Comparison of ENCODE assay signal across 31 cellular contexts in the genomic region with DNA sequence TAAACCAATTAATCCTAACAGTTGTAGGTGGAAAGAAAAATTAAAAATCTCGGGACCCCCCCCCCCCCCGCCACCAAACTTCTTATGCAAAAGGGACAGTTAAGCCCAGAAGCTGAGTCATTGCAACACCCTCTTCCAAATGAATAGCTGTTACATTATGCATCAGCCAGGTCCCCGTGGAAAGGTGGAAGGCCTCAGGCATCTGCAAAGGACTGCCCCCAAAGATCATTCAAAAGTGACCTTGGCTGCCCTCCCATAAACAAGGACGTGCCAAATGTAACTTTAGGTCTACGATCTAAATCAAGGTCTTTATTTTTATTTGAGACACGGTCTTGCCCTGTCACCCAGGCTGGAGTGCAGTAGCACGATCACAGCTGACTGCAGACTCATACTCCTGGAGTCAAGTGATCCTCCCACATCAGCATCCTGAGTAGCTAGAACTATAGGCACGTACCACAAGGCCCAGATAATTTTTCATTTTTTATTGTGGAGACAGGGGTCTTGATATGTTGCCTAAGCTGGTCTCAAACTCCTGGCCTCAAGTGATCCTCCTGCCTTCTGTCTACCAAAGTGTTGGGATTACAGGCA. TPM values are rescaled to one million over a fixed set of nuclear protein-coding genes. Genes with fewer than 3 reads are reported as not detected.
"Had no signal": no experiment of that assay in that cellular context is flagged by ENCODE, and none has a peak within 500 bp of the region (broad histone marks: within the 10 kb centered on the region; RNA-seq: fewer than 3 reads in every experiment).

No MANE protein-coding gene starts in this region.

- H3K27me3 ChIP-seq: brain microvascular endothelial cell, ovary had no signal

- ATAC-seq: esophagus mucosa; left ventricle myocardium superior; stimulated activated naive B cell treated with anti-CD40 and anti-IgM and Interleukin-4, amounts not matched to agents 10 μg/mL and 1 μg/mL and 100 μg/mL, for 72 hours; upper lobe of right lung had no signal

- H3K27ac ChIP-seq: brain microvascular endothelial cell, neutrophil, ovary, sigmoid colon, stomach, tibial artery, upper lobe of right lung had no signal

- H3K4me3 Mint-ChIP-seq: activated CD4-positive, alpha-beta memory T cell treated with anti-CD3 and anti-CD28 coated beads, Interleukin-2, amount 10 ng/mL, durations not matched to agents 7 days and 5 days; activated CD4-positive, alpha-beta T cell treated with anti-CD3 and anti-CD28 coated beads, Interleukin-2, amount 10 ng/mL, durations not matched to agents 7 days and 5 days; activated naive CD4-positive, alpha-beta T cell treated with anti-CD3 and anti-CD28 coated beads, Interleukin-2, amount 10 ng/mL, durations not matched to agents 7 days and 5 days; activated naive CD8-positive, alpha-beta T cell treated with anti-CD3 and anti-CD28 coated beads, Interleukin-2, amount 10 ng/mL, durations not matched to agents 7 days and 5 days; activated T-cell treated with anti-CD3 and anti-CD28 coated beads, Interleukin-2, amount 50 U/mL, for 24 hours; mesothelial cell of epicardium; naive B cell; nephron progenitor cell; stimulated activated naive B cell treated with anti-CD40 and anti-IgM and Interleukin-4, amounts not matched to agents 10 μg/mL and 1 μg/mL and 100 μg/mL, for 72 hours had no signal

- H3K9me3 ChIP-seq: neutrophil, ovary, sigmoid colon, stomach, tibial artery, upper lobe of right lung had no signal

- H3K9me3 Mint-ChIP-seq: activated CD4-positive, alpha-beta memory T cell treated with anti-CD3 and anti-CD28 coated beads, Interleukin-2, amount 10 ng/mL, durations not matched to agents 7 days and 5 days; activated CD4-positive, alpha-beta T cell treated with anti-CD3 and anti-CD28 coated beads, Interleukin-2, amount 10 ng/mL, durations not matched to agents 7 days and 5 days; activated naive CD4-positive, alpha-beta T cell treated with anti-CD3 and anti-CD28 coated beads, Interleukin-2, amount 10 ng/mL, durations not matched to agents 7 days and 5 days; activated naive CD8-positive, alpha-beta T cell treated with anti-CD3 and anti-CD28 coated beads, Interleukin-2, amount 10 ng/mL, durations not matched to agents 7 days and 5 days; activated T-cell treated with anti-CD3 and anti-CD28 coated beads, Interleukin-2, amount 50 U/mL, for 24 hours; mesothelial cell of epicardium; naive B cell; nephron progenitor cell had no signal

- H3K4me1 Mint-ChIP-seq: activated CD4-positive, alpha-beta memory T cell treated with anti-CD3 and anti-CD28 coated beads, Interleukin-2, amount 10 ng/mL, durations not matched to agents 7 days and 5 days; activated CD4-positive, alpha-beta T cell treated with anti-CD3 and anti-CD28 coated beads, Interleukin-2, amount 10 ng/mL, durations not matched to agents 7 days and 5 days; activated naive CD4-positive, alpha-beta T cell treated with anti-CD3 and anti-CD28 coated beads, Interleukin-2, amount 10 ng/mL, durations not matched to agents 7 days and 5 days; activated naive CD8-positive, alpha-beta T cell treated with anti-CD3 and anti-CD28 coated beads, Interleukin-2, amount 10 ng/mL, durations not matched to agents 7 days and 5 days had no signal

- H3K27ac Mint-ChIP-seq: activated CD4-positive, alpha-beta memory T cell treated with anti-CD3 and anti-CD28 coated beads, Interleukin-2, amount 10 ng/mL, durations not matched to agents 7 days and 5 days; activated CD4-positive, alpha-beta T cell treated with anti-CD3 and anti-CD28 coated beads, Interleukin-2, amount 10 ng/mL, durations not matched to agents 7 days and 5 days; activated naive CD4-positive, alpha-beta T cell treated with anti-CD3 and anti-CD28 coated beads, Interleukin-2, amount 10 ng/mL, durations not matched to agents 7 days and 5 days; activated naive CD8-positive, alpha-beta T cell treated with anti-CD3 and anti-CD28 coated beads, Interleukin-2, amount 10 ng/mL, durations not matched to agents 7 days and 5 days; activated T-cell treated with anti-CD3 and anti-CD28 coated beads, Interleukin-2, amount 50 U/mL, for 24 hours; mesothelial cell of epicardium; naive B cell; nephron progenitor cell; progenitor cell of endocrine pancreas; stimulated activated naive B cell treated with anti-CD40 and anti-IgM and Interleukin-4, amounts not matched to agents 10 μg/mL and 1 μg/mL and 100 μg/mL, for 72 hours had no signal

- H3K36me3 ChIP-seq: brain microvascular endothelial cell, neutrophil, ovary, sigmoid colon, stomach, tibial artery, upper lobe of right lung had no signal

- DNase-seq: activated CD4-positive, alpha-beta memory T cell treated with anti-CD3 and anti-CD28 coated beads, Interleukin-2, amount 10 ng/mL, durations not matched to agents 7 days and 5 days; activated CD4-positive, alpha-beta T cell treated with anti-CD3 and anti-CD28 coated beads, Interleukin-2, amount 10 ng/mL, durations not matched to agents 7 days and 5 days; activated CD4-positive, CD25-positive, alpha-beta regulatory T cell treated with anti-CD3 and anti-CD28 coated beads, Interleukin-2, amount 50 U/mL, for 72 hours; activated CD8-positive, alpha-beta memory T cell treated with anti-CD3 and anti-CD28 coated beads, Interleukin-2, amount 50 U/mL, for 48 hours; activated gamma-delta T cell; activated naive CD4-positive, alpha-beta T cell treated with anti-CD3 and anti-CD28 coated beads, Interleukin-2, amount 10 ng/mL, durations not matched to agents 7 days and 5 days; activated naive CD8-positive, alpha-beta T cell treated with anti-CD3 and anti-CD28 coated beads, Interleukin-2, amount 10 ng/mL, durations not matched to agents 7 days and 5 days; activated T-cell treated with anti-CD3 and anti-CD28 coated beads, Interleukin-2, amount 50 U/mL, for 24 hours; brain microvascular endothelial cell; cortex of kidney; foreskin fibroblast; kidney glomerular epithelial cell; left ventricle myocardium superior; mammary epithelial cell; naive B cell; nephron progenitor cell; ovary; retina; sigmoid colon; stimulated activated CD4-positive, alpha-beta T cell treated with anti-CD3 and anti-CD28 coated beads, Interleukin-15, amount 100 ng/mL, for 24 hours; stimulated activated CD4-positive, alpha-beta T cell treated with anti-CD3 and anti-CD28 coated beads, Interleukin-2, amount 100 ng/mL, for 24 hours; stimulated activated naive B cell treated with anti-CD40 and anti-IgM and Interleukin-4, amounts not matched to agents 10 μg/mL and 1 μg/mL and 100 μg/mL, for 72 hours; tibial artery; upper lobe of right lung had no signal

- H3K36me3 Mint-ChIP-seq: activated naive CD4-positive, alpha-beta T cell treated with anti-CD3 and anti-CD28 coated beads, Interleukin-2, amount 10 ng/mL, durations not matched to agents 7 days and 5 days; activated naive CD8-positive, alpha-beta T cell treated with anti-CD3 and anti-CD28 coated beads, Interleukin-2, amount 10 ng/mL, durations not matched to agents 7 days and 5 days; mesothelial cell of epicardium had no signal

- H3K4me1 ChIP-seq: sigmoid colon, upper lobe of right lung had no signal

- H3K4me3 ChIP-seq: ovary, sigmoid colon, stomach, tibial artery, upper lobe of right lung had no signal

RNA-seq across cellular contexts. Expression of a gene that starts 22.8 kb away (rescaled TPM):
- total RNA-seq: activated CD4-positive, alpha-beta memory T cell treated with anti-CD3 and anti-CD28 coated beads, Interleukin-2, amount 10 ng/mL, durations not matched to agents 7 days and 5 days; activated CD4-positive, alpha-beta T cell treated with anti-CD3 and anti-CD28 coated beads, Interleukin-2, amount 10 ng/mL, durations not matched to agents 7 days and 5 days; activated naive CD8-positive, alpha-beta T cell treated with anti-CD3 and anti-CD28 coated beads, Interleukin-2, amount 10 ng/mL, durations not matched to agents 7 days and 5 days; chondrocyte; esophagus mucosa; left ventricle myocardium superior; mammary epithelial cell; T-helper 1 cell treated with Interleukin-12 subunit alpha and Interleukin-12 subunit beta and Interleukin-4 antibody, amounts not matched to agents 30 ng/mL and 1 ng/mL, for 36 hours had no signal
- polyA plus RNA-seq: mammary epithelial cell, stomach had no signal
